ENCODE assay signal across 1 cellular context in genomic region chr1:94807742-94808491, GRCh38.
TF ChIP-seq lines count a peak whose summit lies in the region.

No MANE protein-coding gene starts in this region.

TF ChIP-seq in IMR-90, 13 proteins besides CTCF, POLR2A, EP300 and RAD21:
- TF ChIP-seq USF2 (IDR thresholded peaks at IDR 0.05; ENCODE audit: low read depth, low read length) (no peak), ELK1 (IDR thresholded peaks at IDR 0.05; ENCODE audit: borderline replicate concordance, low read depth, low read length) (no peak), RFX5 (IDR thresholded peaks at IDR 0.05; ENCODE audit: low read depth, low read length) (no peak), NFE2L2 (IDR thresholded peaks at IDR 0.05; ENCODE audit: low read depth, low read length) (no peak), MXI1 (IDR thresholded peaks at IDR 0.05; ENCODE audit: borderline replicate concordance, low read depth, low read length) (no peak), MAFK (IDR thresholded peaks at IDR 0.05; ENCODE audit: low read depth, low read length) (no peak), MAZ (IDR thresholded peaks at IDR 0.05; ENCODE audit: borderline replicate concordance, low read depth, low read length) (no peak), CHD1 (IDR thresholded peaks at IDR 0.05; ENCODE audit: low read depth, low read length) (no peak), CEBPB (IDR thresholded peaks at IDR 0.05; ENCODE audit: low read depth, low read length) (no peak), BHLHE40 (IDR thresholded peaks at IDR 0.05; ENCODE audit: low read depth, low read length) (no peak), SMC3 (IDR thresholded peaks at IDR 0.05; ENCODE audit: low read depth, low read length) (no peak), RCOR1 (IDR thresholded peaks at IDR 0.05; ENCODE audit: insufficient replicate concordance, low read length) (no peak), FOS (IDR thresholded peaks at IDR 0.05; ENCODE audit: low read depth, low read length) (no peak)
TF ChIP-seq in IMR-90: peak in this region for 0.
